Comparison of ENCODE assay signal across 2 cellular contexts in the genomic region with DNA sequence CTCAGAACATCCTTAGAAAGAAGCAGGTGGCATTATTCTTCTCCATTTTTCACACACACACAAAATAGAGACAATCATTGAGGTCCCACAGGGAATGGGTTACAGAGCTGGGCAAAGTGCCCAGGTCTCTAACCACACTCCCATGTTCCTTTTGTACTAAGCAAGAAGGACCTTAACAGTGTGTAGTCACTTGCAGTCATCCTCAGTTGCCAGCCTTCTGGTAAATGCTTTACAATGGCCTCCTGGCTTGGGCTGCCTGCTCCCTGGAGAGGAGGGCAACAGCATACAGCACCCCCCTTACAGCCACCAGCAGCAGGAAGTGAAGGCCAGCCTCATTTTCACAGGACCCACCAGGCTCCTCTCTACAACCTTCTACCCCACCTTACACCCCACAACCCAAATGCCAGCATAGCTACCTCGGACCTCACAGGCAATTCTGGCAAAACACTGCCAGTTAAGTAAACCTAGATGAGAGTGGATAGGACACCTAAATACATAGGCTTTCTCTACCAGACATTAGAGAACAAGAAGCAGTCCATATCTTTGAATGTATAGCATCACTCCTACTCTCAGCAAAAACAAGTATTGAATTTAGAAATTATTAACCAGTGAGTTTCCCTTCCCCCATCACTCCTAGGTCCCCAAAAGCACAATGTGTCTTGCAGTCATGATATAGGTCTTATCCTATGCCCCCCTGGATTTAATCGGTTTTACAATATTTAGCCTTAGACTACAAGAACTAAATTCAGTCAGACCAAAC.
TF ChIP-seq lines count a peak whose summit lies in the region.

No MANE protein-coding gene starts in this region.

TF ChIP-seq in GM12878, 131 proteins besides CTCF, POLR2A, EP300 and RAD21:
- TF ChIP-seq MEF2B (IDR thresholded peaks at IDR 0.05; ENCODE audit: partially characterized antibody, poor library complexity, severe bottlenecking) (peak; percentile 71), SIX5 (IDR thresholded peaks at IDR 0.05; ENCODE audit: low read depth, low read length, severe bottlenecking) (no peak), NR2C1 (IDR thresholded peaks at IDR 0.05) (no peak), IKZF2 (IDR thresholded peaks at IDR 0.05) (peak in 1 of 2 experiments; percentile 27; a peak in 1 of 4 replicates), SMAD1 (IDR thresholded peaks at IDR 0.05; ENCODE audit: low read depth, partially characterized antibody) (peak; percentile 33), IKZF1 (conservative IDR thresholded peaks at IDR 0.05) (0 out of 2 replicates have a peak, but pooled peaks have one; percentile 36), CBFB (IDR thresholded peaks at IDR 0.05; ENCODE audit: low read depth) (no peak), KLF5 (IDR thresholded peaks at IDR 0.05; ENCODE audit: partially characterized antibody) (no peak), CEBPB (IDR thresholded peaks at IDR 0.05; ENCODE audit: borderline replicate concordance in 1 of 2, low read depth in 2 of 2, low read length in 2 of 2) (no peak), NBN (IDR thresholded peaks at IDR 0.05) (no peak)
- TF ChIP-seq, protein P1, sequence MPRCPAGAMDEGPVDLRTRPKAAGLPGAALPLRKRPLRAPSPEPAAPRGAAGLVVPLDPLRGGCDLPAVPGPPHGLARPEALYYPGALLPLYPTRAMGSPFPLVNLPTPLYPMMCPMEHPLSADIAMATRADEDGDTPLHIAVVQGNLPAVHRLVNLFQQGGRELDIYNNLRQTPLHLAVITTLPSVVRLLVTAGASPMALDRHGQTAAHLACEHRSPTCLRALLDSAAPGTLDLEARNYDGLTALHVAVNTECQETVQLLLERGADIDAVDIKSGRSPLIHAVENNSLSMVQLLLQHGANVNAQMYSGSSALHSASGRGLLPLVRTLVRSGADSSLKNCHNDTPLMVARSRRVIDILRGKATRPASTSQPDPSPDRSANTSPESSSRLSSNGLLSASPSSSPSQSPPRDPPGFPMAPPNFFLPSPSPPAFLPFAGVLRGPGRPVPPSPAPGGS (IDR thresholded peaks at IDR 0.05; ENCODE audit: borderline replicate concordance, insufficient read depth, low read depth, low read length, poor library complexity, severe bottlenecking), result no peak
- TF ChIP-seq, protein P2, sequence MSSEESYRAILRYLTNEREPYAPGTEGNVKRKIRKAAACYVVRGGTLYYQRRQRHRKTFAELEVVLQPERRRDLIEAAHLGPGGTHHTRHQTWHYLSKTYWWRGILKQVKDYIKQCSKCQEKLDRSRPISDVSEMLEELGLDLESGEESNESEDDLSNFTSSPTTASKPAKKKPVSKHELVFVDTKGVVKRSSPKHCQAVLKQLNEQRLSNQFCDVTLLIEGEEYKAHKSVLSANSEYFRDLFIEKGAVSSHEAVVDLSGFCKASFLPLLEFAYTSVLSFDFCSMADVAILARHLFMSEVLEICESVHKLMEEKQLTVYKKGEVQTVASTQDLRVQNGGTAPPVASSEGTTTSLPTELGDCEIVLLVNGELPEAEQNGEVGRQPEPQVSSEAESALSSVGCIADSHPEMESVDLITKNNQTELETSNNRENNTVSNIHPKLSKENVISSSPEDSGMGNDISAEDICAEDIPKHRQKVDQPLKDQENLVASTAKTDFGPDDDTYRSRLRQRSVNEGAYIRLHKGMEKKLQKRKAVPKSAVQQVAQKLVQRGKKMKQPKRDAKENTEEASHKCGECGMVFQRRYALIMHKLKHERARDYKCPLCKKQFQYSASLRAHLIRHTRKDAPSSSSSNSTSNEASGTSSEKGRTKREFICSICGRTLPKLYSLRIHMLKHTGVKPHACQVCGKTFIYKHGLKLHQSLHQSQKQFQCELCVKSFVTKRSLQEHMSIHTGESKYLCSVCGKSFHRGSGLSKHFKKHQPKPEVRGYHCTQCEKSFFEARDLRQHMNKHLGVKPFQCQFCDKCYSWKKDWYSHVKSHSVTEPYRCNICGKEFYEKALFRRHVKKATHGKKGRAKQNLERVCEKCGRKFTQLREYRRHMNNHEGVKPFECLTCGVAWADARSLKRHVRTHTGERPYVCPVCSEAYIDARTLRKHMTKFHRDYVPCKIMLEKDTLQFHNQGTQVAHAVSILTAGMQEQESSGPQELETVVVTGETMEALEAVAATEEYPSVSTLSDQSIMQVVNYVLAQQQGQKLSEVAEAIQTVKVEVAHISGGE (CRISPR knock-in tag; IDR thresholded peaks at IDR 0.05), result no peak
- TF ChIP-seq, protein P3, sequence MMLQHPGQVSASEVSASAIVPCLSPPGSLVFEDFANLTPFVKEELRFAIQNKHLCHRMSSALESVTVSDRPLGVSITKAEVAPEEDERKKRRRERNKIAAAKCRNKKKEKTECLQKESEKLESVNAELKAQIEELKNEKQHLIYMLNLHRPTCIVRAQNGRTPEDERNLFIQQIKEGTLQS (IDR thresholded peaks at IDR 0.05; ENCODE audit: borderline replicate concordance, extremely low read depth, low read depth, low read length), result no peak
- TF ChIP-seq, protein P4, sequence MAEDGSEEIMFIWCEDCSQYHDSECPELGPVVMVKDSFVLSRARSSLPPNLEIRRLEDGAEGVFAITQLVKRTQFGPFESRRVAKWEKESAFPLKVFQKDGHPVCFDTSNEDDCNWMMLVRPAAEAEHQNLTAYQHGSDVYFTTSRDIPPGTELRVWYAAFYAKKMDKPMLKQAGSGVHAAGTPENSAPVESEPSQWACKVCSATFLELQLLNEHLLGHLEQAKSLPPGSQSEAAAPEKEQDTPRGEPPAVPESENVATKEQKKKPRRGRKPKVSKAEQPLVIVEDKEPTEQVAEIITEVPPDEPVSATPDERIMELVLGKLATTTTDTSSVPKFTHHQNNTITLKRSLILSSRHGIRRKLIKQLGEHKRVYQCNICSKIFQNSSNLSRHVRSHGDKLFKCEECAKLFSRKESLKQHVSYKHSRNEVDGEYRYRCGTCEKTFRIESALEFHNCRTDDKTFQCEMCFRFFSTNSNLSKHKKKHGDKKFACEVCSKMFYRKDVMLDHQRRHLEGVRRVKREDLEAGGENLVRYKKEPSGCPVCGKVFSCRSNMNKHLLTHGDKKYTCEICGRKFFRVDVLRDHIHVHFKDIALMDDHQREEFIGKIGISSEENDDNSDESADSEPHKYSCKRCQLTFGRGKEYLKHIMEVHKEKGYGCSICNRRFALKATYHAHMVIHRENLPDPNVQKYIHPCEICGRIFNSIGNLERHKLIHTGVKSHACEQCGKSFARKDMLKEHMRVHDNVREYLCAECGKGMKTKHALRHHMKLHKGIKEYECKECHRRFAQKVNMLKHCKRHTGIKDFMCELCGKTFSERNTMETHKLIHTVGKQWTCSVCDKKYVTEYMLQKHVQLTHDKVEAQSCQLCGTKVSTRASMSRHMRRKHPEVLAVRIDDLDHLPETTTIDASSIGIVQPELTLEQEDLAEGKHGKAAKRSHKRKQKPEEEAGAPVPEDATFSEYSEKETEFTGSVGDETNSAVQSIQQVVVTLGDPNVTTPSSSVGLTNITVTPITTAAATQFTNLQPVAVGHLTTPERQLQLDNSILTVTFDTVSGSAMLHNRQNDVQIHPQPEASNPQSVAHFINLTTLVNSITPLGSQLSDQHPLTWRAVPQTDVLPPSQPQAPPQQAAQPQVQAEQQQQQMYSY (CRISPR knock-in tag; IDR thresholded peaks at IDR 0.05), result no peak

TF ChIP-seq in HEK293T, 16 proteins besides CTCF, POLR2A, EP300 and RAD21:
- TF ChIP-seq FOXA1 (IDR thresholded peaks at IDR 0.05), result no peak
TF ChIP-seq in HEK293T: peak in this region for 0.
